In the genomic region with DNA sequence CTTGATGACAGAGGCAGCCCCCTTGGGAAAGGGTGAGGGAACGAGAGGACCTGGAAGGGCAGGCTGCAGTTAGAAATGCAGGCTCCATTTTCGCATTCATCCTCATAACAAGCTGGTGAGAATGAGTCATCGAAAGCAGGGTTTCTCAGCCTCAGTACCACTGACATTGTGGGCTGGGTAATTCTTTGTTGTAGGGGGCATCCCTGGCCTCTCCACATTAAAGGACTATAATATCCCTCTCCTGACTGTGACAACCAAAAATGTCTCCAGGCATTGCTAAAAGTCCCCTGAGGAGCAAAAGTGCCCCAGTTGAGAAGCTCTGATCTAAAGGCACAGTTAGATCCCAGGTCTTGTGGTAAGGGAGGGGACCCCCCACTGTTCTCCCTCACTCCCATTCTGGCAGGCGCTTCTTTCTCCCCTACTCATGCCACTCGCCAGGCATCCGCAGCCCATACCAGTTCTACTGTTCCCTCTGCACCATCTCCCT, we compare ENCODE assay signal across 13 cellular contexts. TPM values are rescaled to one million over a fixed set of nuclear protein-coding genes. Genes with fewer than 3 reads are reported as not detected.
DNase-seq lines count a peak whose midpoint lies in the region; ATAC-seq and TF ChIP-seq lines count a peak whose summit lies in the region.
"Had no signal": no experiment of that assay in that cellular context is flagged by ENCODE, and none has a peak within 500 bp of the region (broad histone marks: within the 10 kb centered on the region; RNA-seq: fewer than 3 reads in every experiment).

No MANE protein-coding gene starts in this region.

- H3K9me3 Mint-ChIP-seq in activated naive CD4-positive, alpha-beta T cell treated with anti-CD3 and anti-CD28 coated beads, Interleukin-2, amount 50 U/mL, for 24 hours, result no peaks in the 10 kb centered on the region
- no peaks in the 10 kb centered on the region for H3K9me3 Mint-ChIP-seq in activated naive CD8-positive, alpha-beta T cell treated with anti-CD3 and anti-CD28 coated beads, Interleukin-2, amount 50 U/mL, for 24 hours
- H3K9me3 Mint-ChIP-seq in stimulated activated naive CD8-positive, alpha-beta T cell treated with anti-CD3 and anti-CD28 coated beads, Interleukin-15, Interleukin-2, amounts not matched to agents 100 ng/mL and 50 ng/mL, for 24 hours, result no peaks in the 10 kb centered on the region
- H3K9me3 Mint-ChIP-seq: CD4-positive, alpha-beta T cell had no signal

- H3K4me1 Mint-ChIP-seq in activated naive CD4-positive, alpha-beta T cell treated with anti-CD3 and anti-CD28 coated beads, Interleukin-2, amount 50 U/mL, for 24 hours, result peaks cover 8% of the 10 kb centered on the region
- H3K4me1 Mint-ChIP-seq in activated naive CD8-positive, alpha-beta T cell treated with anti-CD3 and anti-CD28 coated beads, Interleukin-2, amount 50 U/mL, for 24 hours, result peaks cover 31% of the 10 kb centered on the region
- H3K4me1 Mint-ChIP-seq in stimulated activated naive CD8-positive, alpha-beta T cell treated with anti-CD3 and anti-CD28 coated beads, Interleukin-15, Interleukin-2, amounts not matched to agents 100 ng/mL and 50 ng/mL, for 24 hours (ENCODE audit: low read depth), result peaks cover 19% of the 10 kb centered on the region

- H3K4me3 Mint-ChIP-seq in activated naive CD4-positive, alpha-beta T cell treated with anti-CD3 and anti-CD28 coated beads, Interleukin-2, amount 50 U/mL, for 24 hours, result no peak overlapping the region
- no peak overlapping the region for H3K4me3 Mint-ChIP-seq in activated naive CD8-positive, alpha-beta T cell treated with anti-CD3 and anti-CD28 coated beads, Interleukin-2, amount 50 U/mL, for 24 hours
- no peak overlapping the region for H3K4me3 Mint-ChIP-seq in stimulated activated naive CD8-positive, alpha-beta T cell treated with anti-CD3 and anti-CD28 coated beads, Interleukin-15, Interleukin-2, amounts not matched to agents 100 ng/mL and 50 ng/mL, for 24 hours
- H3K4me3 Mint-ChIP-seq: CD4-positive, alpha-beta T cell had no signal

- ATAC-seq in HG02588 (IDR thresholded peaks at IDR 0.05; ENCODE audit: unreplicated experiment), result peak; percentile 63
- peak; percentile 95 for ATAC-seq in activated naive CD8-positive, alpha-beta T cell treated with anti-CD3 and anti-CD28 coated beads, Interleukin-2, amount 50 U/mL, for 24 hours
- no peak for ATAC-seq in GM19467 (IDR thresholded peaks at IDR 0.05; ENCODE audit: unreplicated experiment)

- peaks cover 6% of the 10 kb centered on the region for H3K27me3 ChIP-seq in suprapubic skin
- H3K27me3 ChIP-seq: uterus had no signal

- H3K4me3 ChIP-seq in suprapubic skin, result no peak overlapping the region
- H3K4me3 ChIP-seq: uterus had no signal

- H3K27ac Mint-ChIP-seq in activated naive CD4-positive, alpha-beta T cell treated with anti-CD3 and anti-CD28 coated beads, Interleukin-2, amount 50 U/mL, for 24 hours, result peak overlapping the region; percentile 79
- H3K27ac Mint-ChIP-seq in activated naive CD8-positive, alpha-beta T cell treated with anti-CD3 and anti-CD28 coated beads, Interleukin-2, amount 50 U/mL, for 24 hours, result peak overlapping the region; percentile 34
- peak overlapping the region; percentile 74 for H3K27ac Mint-ChIP-seq in stimulated activated naive CD8-positive, alpha-beta T cell treated with anti-CD3 and anti-CD28 coated beads, Interleukin-15, Interleukin-2, amounts not matched to agents 100 ng/mL and 50 ng/mL, for 24 hours
- H3K27ac Mint-ChIP-seq: CD4-positive, alpha-beta T cell had no signal

- H3K9me3 ChIP-seq in suprapubic skin, result no peaks in the 10 kb centered on the region
- H3K9me3 ChIP-seq: uterus had no signal

- peaks cover 4% of the 10 kb centered on the region for H3K4me1 ChIP-seq in suprapubic skin

- no peak for TF ChIP-seq EP300 in suprapubic skin (IDR thresholded peaks at IDR 0.05)

- no peaks in the 10 kb centered on the region for H3K36me3 Mint-ChIP-seq in activated naive CD4-positive, alpha-beta T cell treated with anti-CD3 and anti-CD28 coated beads, Interleukin-2, amount 50 U/mL, for 24 hours
- H3K36me3 Mint-ChIP-seq in activated naive CD8-positive, alpha-beta T cell treated with anti-CD3 and anti-CD28 coated beads, Interleukin-2, amount 50 U/mL, for 24 hours (ENCODE audit: low read depth), result no peaks in the 10 kb centered on the region
- H3K36me3 Mint-ChIP-seq in stimulated activated naive CD8-positive, alpha-beta T cell treated with anti-CD3 and anti-CD28 coated beads, Interleukin-15, Interleukin-2, amounts not matched to agents 100 ng/mL and 50 ng/mL, for 24 hours (ENCODE audit: low read depth), result no peaks in the 10 kb centered on the region

- no peak for TF ChIP-seq POLR2A in suprapubic skin (IDR thresholded peaks at IDR 0.05)

- no peak for DNase-seq in activated naive CD4-positive, alpha-beta T cell treated with anti-CD3 and anti-CD28 coated beads, Interleukin-2, amount 50 U/mL, for 16 hours
- DNase-seq in activated naive CD8-positive, alpha-beta T cell treated with anti-CD3 and anti-CD28 coated beads, Interleukin-2, amount 50 U/mL, for 24 hours, result peak; percentile 54
- no peak for DNase-seq in NCI-H2081 treated with DMSO at 0.1 percent for 48 hours (lab: John Stamatoyannopoulos, UW)
- no peak for DNase-seq in suprapubic skin (ENCODE audit: low spot score in 2 of 2)
- DNase-seq: CD4-positive, alpha-beta T cell; kidney glomerular epithelial cell; NCI-H1092; NK-92 treated with Interleukin-12 subunit alpha and Interleukin-12 subunit beta, amount 100 ng/mL, for 24 hours; uterus had no signal

- 83% methylated on average over 6 of the region's 6 CpGs for WGBS in suprapubic skin

- no peaks in the 10 kb centered on the region for H3K36me3 ChIP-seq in suprapubic skin
- H3K36me3 ChIP-seq: uterus had no signal

- no peaks in the 10 kb centered on the region for H3K27me3 Mint-ChIP-seq in activated naive CD4-positive, alpha-beta T cell treated with anti-CD3 and anti-CD28 coated beads, Interleukin-2, amount 50 U/mL, for 24 hours
- peaks cover 26% of the 10 kb centered on the region for H3K27me3 Mint-ChIP-seq in activated naive CD8-positive, alpha-beta T cell treated with anti-CD3 and anti-CD28 coated beads, Interleukin-2, amount 50 U/mL, for 24 hours
- peaks cover 9% of the 10 kb centered on the region for H3K27me3 Mint-ChIP-seq in stimulated activated naive CD8-positive, alpha-beta T cell treated with anti-CD3 and anti-CD28 coated beads, Interleukin-15, Interleukin-2, amounts not matched to agents 100 ng/mL and 50 ng/mL, for 24 hours
- H3K27me3 Mint-ChIP-seq: CD4-positive, alpha-beta T cell had no signal

- no peak overlapping the region for H3K27ac ChIP-seq in suprapubic skin

- TF ChIP-seq CTCF in suprapubic skin (IDR thresholded peaks at IDR 0.05), result no peak

RNA-seq across cellular contexts. Expression of a gene that starts 20.4 kb away (rescaled TPM):
- under 1 TPM; 0.30 to 0.72 (median 0.37) TPM for total RNA-seq in suprapubic skin
- total RNA-seq: CD4-positive, alpha-beta T cell had no signal
